ENCODE assay signal across 25 cellular contexts in the genomic region with DNA sequence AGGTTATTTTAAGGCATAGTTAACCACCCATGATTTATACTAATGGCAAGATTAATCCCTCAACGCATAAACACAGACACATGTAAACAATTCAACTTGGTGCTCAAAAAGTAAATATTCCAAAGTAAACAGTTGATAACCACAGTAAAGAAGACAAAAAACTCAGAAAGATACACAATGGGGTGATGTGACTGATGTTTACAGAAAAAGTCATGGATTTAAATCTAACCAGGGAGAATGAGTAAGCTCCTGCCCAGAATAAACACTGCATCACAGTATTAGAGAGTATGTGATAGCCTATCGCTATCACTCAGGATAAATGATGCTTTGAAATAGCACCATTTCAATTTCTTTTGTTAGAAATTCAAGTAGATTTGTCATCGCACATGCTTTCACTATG. TPM values are rescaled to one million over a fixed set of nuclear protein-coding genes. Genes with fewer than 3 reads are reported as not detected.
A peak's percentile ranks its signal among the peaks of the same experiment; 100 is the strongest.
DNase-seq lines count a peak whose midpoint lies in the region; ATAC-seq and TF ChIP-seq lines count a peak whose summit lies in the region.
"Had no signal": no experiment of that assay in that cellular context is flagged by ENCODE, and none has a peak within 500 bp of the region (broad histone marks: within the 10 kb centered on the region; RNA-seq: fewer than 3 reads in every experiment).

No MANE protein-coding gene starts in this region.

- ATAC-seq in right cardiac atrium: no peak
- ATAC-seq: activated T-cell treated with anti-CD3 and anti-CD28 coated beads, Interleukin-2, amount 50 U/mL, for 72 hours; heart right ventricle; psoas muscle had no signal

- no peak for TF ChIP-seq CTCF in stomach (IDR thresholded peaks at IDR 0.05)

- DNase-seq in AG08396 (ENCODE audit: low spot score) (peak; percentile 27), LHCN-M2 (ENCODE audit: low read depth) (peak; percentile 42), astrocyte of the hippocampus (ENCODE audit: low read depth, low spot score) (peak; percentile 9), iris pigment epithelial cell (ENCODE audit: low read depth) (peak; percentile 58), right cardiac atrium (no peak), dermis blood vessel endothelial cell (no peak), stomach (no peak), HK-2 (ENCODE audit: unreplicated experiment) (no peak)
- DNase-seq: activated CD4-positive, alpha-beta T cell treated with anti-CD3 and anti-CD28 coated beads, Interleukin-2, amount 10 ng/mL, durations not matched to agents 24 days and 14 days; activated naive CD4-positive, alpha-beta T cell treated with Interleukin-2 at 50 U/mL for 16 hours; activated T-cell treated with anti-CD3 and anti-CD28 coated beads, Interleukin-2, amount 50 U/mL, for 72 hours; amygdala; Caco-2; heart right ventricle; mesendoderm; NCI-H1436; NCI-H2171; NCI-H524 treated with DMSO at 0.1 percent for 48 hours; psoas muscle; RPMI8226; T-helper 2 cell; upper lobe of left lung had no signal

- H3K9me3 ChIP-seq in right cardiac atrium (ENCODE audit: control insufficient read depth, low read length): no peaks in the 10 kb centered on the region
- H3K9me3 ChIP-seq in stomach: no peaks in the 10 kb centered on the region
- H3K9me3 ChIP-seq: neutrophil, psoas muscle, upper lobe of left lung had no signal

- no peak for TF ChIP-seq POLR2A in stomach (IDR thresholded peaks at IDR 0.05)

- H3K4me3 ChIP-seq in right cardiac atrium (ENCODE audit: low read length) (no peak overlapping the region), stomach (no peak overlapping the region)
- H3K4me3 ChIP-seq: BLaER1 treated with 17β-estradiol and CSF1 and Interleukin-3, amounts not matched to agents 10 nM and 100 nM; heart right ventricle; psoas muscle; SK-N-MC; upper lobe of left lung had no signal

- no peak overlapping the region for H3K27ac ChIP-seq in right cardiac atrium (ENCODE audit: low read length)
- no peak overlapping the region for H3K27ac ChIP-seq in stomach
- H3K27ac ChIP-seq: BLaER1 treated with 17β-estradiol and CSF1 and Interleukin-3, amounts not matched to agents 10 nM and 100 nM; heart right ventricle; neutrophil; psoas muscle; SK-N-MC; upper lobe of left lung had no signal

- TF ChIP-seq EP300 in stomach (IDR thresholded peaks at IDR 0.05): no peak

- intact Hi-C loops in right cardiac atrium (cut with DNase I): loop anchor here in 2 of 4 donors (5.0 to 10.0 kb wide), 2 partner anchors 183 to 185 kb away; no protein-coding TSS in a partner anchor
- intact Hi-C loops in stomach (cut with DNase I; ENCODE audit: low total_unique reads): no loop called here

- 93% methylated on average over 3 of the region's 3 CpGs for WGBS in right cardiac atrium
- 59 to 73% (median 64%) methylated on average over 3 of the region's 3 CpGs for WGBS in stomach, 5 donors

- no peaks in the 10 kb centered on the region for H3K27me3 ChIP-seq in right cardiac atrium (ENCODE audit: control insufficient read depth, insufficient read depth)
- H3K27me3 ChIP-seq in stomach: no peaks in the 10 kb centered on the region
- H3K27me3 ChIP-seq: BLaER1 treated with 17β-estradiol and CSF1 and Interleukin-3, amounts not matched to agents 10 nM and 100 nM; heart right ventricle; neutrophil; upper lobe of left lung had no signal

- no peaks in the 10 kb centered on the region for H3K4me1 ChIP-seq in right cardiac atrium (ENCODE audit: control insufficient read depth, insufficient read depth, low read length)
- peaks cover 0 to 13% (median 7%) of the 10 kb centered on the region in 4 donors for H3K4me1 ChIP-seq in stomach
- H3K4me1 ChIP-seq: heart right ventricle, psoas muscle, upper lobe of left lung had no signal

- H3K36me3 ChIP-seq in stomach: peaks cover 0 to 19% (median 3%) of the 10 kb centered on the region in 4 donors
- H3K36me3 ChIP-seq: neutrophil, upper lobe of left lung had no signal

RNA-seq across cellular contexts. Expression of gene HIBCH, which starts 49.3 kb away (rescaled TPM):
- 11.8 and 12.3 TPM in 2 replicates for total RNA-seq in LHCN-M2 (2014; rRNA removed)
- 9.0 TPM for polyA plus RNA-seq in LHCN-M2 (2012)
- 10 to 100 TPM; 30.4 to 48.5 (median 39.4) TPM for total RNA-seq in right cardiac atrium
- 25.2 TPM for polyA plus RNA-seq in right cardiac atrium
- 22.6 and 26.2 TPM in 2 replicates for total RNA-seq in dermis blood vessel endothelial cell
- 10 to 100 TPM; 10.3 to 93.3 (median 32.7) TPM for total RNA-seq in stomach
- 10 to 100 TPM; 12.8 to 23.5 (median 22.7) TPM for polyA plus RNA-seq in stomach

Comparison
In these comparisons a context has a peak if more than half of its experiments do, and no peak if none do; other contexts are left out.
1. DNase-seq: peak in AG08396 (single experiment), LHCN-M2 (single experiment), astrocyte of the hippocampus (single experiment) and iris pigment epithelial cell (single experiment); none in right cardiac atrium (0 of 3), dermis blood vessel endothelial cell (single experiment), stomach (single experiment) and HK-2 (single experiment).